Comparison of ENCODE assay signal across 14 cellular contexts in genomic region chr7:22676385-22676784, GRCh38. TPM values are rescaled to one million over a fixed set of nuclear protein-coding genes. Genes with fewer than 3 reads are reported as not detected.
DNase-seq lines count a peak whose midpoint lies in the region; ATAC-seq and TF ChIP-seq lines count a peak whose summit lies in the region.
"Had no signal": no experiment of that assay in that cellular context is flagged by ENCODE, and none has a peak within 500 bp of the region (broad histone marks: within the 10 kb centered on the region; RNA-seq: fewer than 3 reads in every experiment).

No MANE protein-coding gene starts in this region.

- no peak for DNase-seq in activated CD4-positive, alpha-beta T cell treated with anti-CD3 and anti-CD28 coated beads, Interleukin-2, amount 10 ng/mL, durations not matched to agents 7 days and 5 days
- DNase-seq in activated CD4-positive, alpha-beta T cell treated with anti-CD3 and anti-CD28 coated beads, Interleukin-2, amount 50 U/mL, for 1 hour, result no peak
- DNase-seq in SJSA1 (ENCODE audit: low read depth in 1 of 2, low spot score in 2 of 2) (no peak), memory B cell (ENCODE audit: low spot score in 2 of 2) (no peak), NCI-H82 (lab: John Stamatoyannopoulos, UW) (no peak)
- DNase-seq in activated effector memory CD4-positive, alpha-beta T cell treated with Interleukin-2 at 50 U/mL for 16 hours, result no peak
- DNase-seq: Calu3, cerebellar nuclear complex, glutamatergic neuron had no signal

- H3K4me1 Mint-ChIP-seq in activated CD4-positive, alpha-beta T cell treated with anti-CD3 and anti-CD28 coated beads, Interleukin-2, amount 10 ng/mL, durations not matched to agents 7 days and 5 days, result peaks cover 93% of the 10 kb centered on the region
- H3K4me1 Mint-ChIP-seq in memory B cell, result peaks cover 62% of the 10 kb centered on the region

- POLR2A ChIA-PET in activated CD4-positive, alpha-beta T cell treated with anti-CD3 and anti-CD28 coated beads, Interleukin-2, amount 10 ng/mL, durations not matched to agents 7 days and 5 days (lab: Charles Lee), result no interaction called here

- CTCF ChIA-PET in activated CD4-positive, alpha-beta T cell treated with anti-CD3 and anti-CD28 coated beads, Interleukin-2, amount 10 ng/mL, durations not matched to agents 7 days and 5 days (lab: Charles Lee), result interaction anchor here (1.0 kb wide), 1 partner anchor 23 kb away, joined by 3 read pairs; no protein-coding TSS in a partner anchor

- peaks cover 2% of the 10 kb centered on the region for H3K27me3 Mint-ChIP-seq in activated CD4-positive, alpha-beta T cell treated with anti-CD3 and anti-CD28 coated beads, Interleukin-2, amount 10 ng/mL, durations not matched to agents 7 days and 5 days
- H3K27me3 Mint-ChIP-seq in memory B cell, result no peaks in the 10 kb centered on the region

- H3K9me3 ChIP-seq in SJSA1 (replicated peaks), result no peaks in the 10 kb centered on the region
- H3K9me3 ChIP-seq: Peyer's patch, thoracic aorta had no signal

- H3K4me3 ChIP-seq in SJSA1, result no peak overlapping the region
- H3K4me3 ChIP-seq: Peyer's patch, thoracic aorta had no signal

- no peaks in the 10 kb centered on the region for H3K36me3 ChIP-seq in SJSA1
- H3K36me3 ChIP-seq: Peyer's patch, thoracic aorta had no signal

- no peaks in the 10 kb centered on the region for H3K27me3 ChIP-seq in SJSA1 (replicated peaks)
- H3K27me3 ChIP-seq: Peyer's patch had no signal

- H3K9me3 Mint-ChIP-seq in activated CD4-positive, alpha-beta T cell treated with anti-CD3 and anti-CD28 coated beads, Interleukin-2, amount 10 ng/mL, durations not matched to agents 7 days and 5 days, result peaks cover 22% of the 10 kb centered on the region
- H3K9me3 Mint-ChIP-seq in memory B cell, result peaks cover 5% of the 10 kb centered on the region

- H3K4me1 ChIP-seq in SJSA1 (replicated peaks), result peaks cover 52% of the 10 kb centered on the region
- H3K4me1 ChIP-seq: Peyer's patch had no signal

- H3K36me3 Mint-ChIP-seq in activated CD4-positive, alpha-beta T cell treated with anti-CD3 and anti-CD28 coated beads, Interleukin-2, amount 10 ng/mL, durations not matched to agents 7 days and 5 days (ENCODE audit: low read depth), result peaks cover 43% of the 10 kb centered on the region
- peaks cover 5% of the 10 kb centered on the region for H3K36me3 Mint-ChIP-seq in memory B cell

- H3K27ac ChIP-seq in SJSA1, result peak overlapping the region; percentile 54
- H3K27ac ChIP-seq: KMS-11, thoracic aorta had no signal

- peak overlapping the region; percentile 83 for H3K27ac Mint-ChIP-seq in activated CD4-positive, alpha-beta T cell treated with anti-CD3 and anti-CD28 coated beads, Interleukin-2, amount 10 ng/mL, durations not matched to agents 7 days and 5 days
- peak overlapping the region; percentile 78 for H3K27ac Mint-ChIP-seq in memory B cell

- H3K4me3 Mint-ChIP-seq in activated CD4-positive, alpha-beta T cell treated with anti-CD3 and anti-CD28 coated beads, Interleukin-2, amount 10 ng/mL, durations not matched to agents 7 days and 5 days, result peak overlapping the region; percentile 2
- peak overlapping the region; percentile 13 for H3K4me3 Mint-ChIP-seq in memory B cell

- peak; percentile 44 for ATAC-seq in GM19395 (IDR thresholded peaks at IDR 0.05; ENCODE audit: unreplicated experiment)
- ATAC-seq in memory B cell (ENCODE audit: low read depth), result peak; percentile 49
- no peak for ATAC-seq in SK-N-SH treated with all-trans-retinoic acid at 6 μM for 48 hours

TF ChIP-seq in SK-N-SH treated with all-trans-retinoic acid at 6 μM for 48 hours, 23 proteins besides CTCF, POLR2A, EP300 and RAD21 (continues in another document):
- TF ChIP-seq TSHZ2 (CRISPR knock-in tag; IDR thresholded peaks at IDR 0.05) (no peak), GLIS3 (CRISPR knock-in tag; IDR thresholded peaks at IDR 0.05) (no peak), ZNF565 (CRISPR knock-in tag; conservative IDR thresholded peaks at IDR 0.05; ENCODE audit: low read depth) (no peak), ZNF8 (CRISPR knock-in tag; IDR thresholded peaks at IDR 0.05) (no peak), PPARA (CRISPR knock-in tag; IDR thresholded peaks at IDR 0.05; ENCODE audit: borderline replicate concordance) (no peak), RARB (CRISPR knock-in tag; IDR thresholded peaks at IDR 0.05) (no peak), SNAI2 (CRISPR knock-in tag; IDR thresholded peaks at IDR 0.05) (no peak), CSRNP3 (CRISPR knock-in tag; IDR thresholded peaks at IDR 0.05) (no peak), CSDC2 (CRISPR knock-in tag; IDR thresholded peaks at IDR 0.05) (no peak), ZC3H10 (CRISPR knock-in tag; IDR thresholded peaks at IDR 0.05) (no peak), ARNTL (CRISPR knock-in tag; IDR thresholded peaks at IDR 0.05; ENCODE audit: borderline replicate concordance, low read depth) (no peak), ZNF70 (CRISPR knock-in tag; IDR thresholded peaks at IDR 0.05) (no peak), ZFP30 (CRISPR knock-in tag; IDR thresholded peaks at IDR 0.05) (no peak), ZFP3 (CRISPR knock-in tag; IDR thresholded peaks at IDR 0.05) (no peak), TCF4 (CRISPR knock-in tag; IDR thresholded peaks at IDR 0.05; ENCODE audit: borderline replicate concordance) (no peak), ESRRG (CRISPR knock-in tag; IDR thresholded peaks at IDR 0.05) (no peak), TOX (CRISPR knock-in tag; IDR thresholded peaks at IDR 0.05; ENCODE audit: borderline replicate concordance) (no peak)
- TF ChIP-seq, protein P1, sequence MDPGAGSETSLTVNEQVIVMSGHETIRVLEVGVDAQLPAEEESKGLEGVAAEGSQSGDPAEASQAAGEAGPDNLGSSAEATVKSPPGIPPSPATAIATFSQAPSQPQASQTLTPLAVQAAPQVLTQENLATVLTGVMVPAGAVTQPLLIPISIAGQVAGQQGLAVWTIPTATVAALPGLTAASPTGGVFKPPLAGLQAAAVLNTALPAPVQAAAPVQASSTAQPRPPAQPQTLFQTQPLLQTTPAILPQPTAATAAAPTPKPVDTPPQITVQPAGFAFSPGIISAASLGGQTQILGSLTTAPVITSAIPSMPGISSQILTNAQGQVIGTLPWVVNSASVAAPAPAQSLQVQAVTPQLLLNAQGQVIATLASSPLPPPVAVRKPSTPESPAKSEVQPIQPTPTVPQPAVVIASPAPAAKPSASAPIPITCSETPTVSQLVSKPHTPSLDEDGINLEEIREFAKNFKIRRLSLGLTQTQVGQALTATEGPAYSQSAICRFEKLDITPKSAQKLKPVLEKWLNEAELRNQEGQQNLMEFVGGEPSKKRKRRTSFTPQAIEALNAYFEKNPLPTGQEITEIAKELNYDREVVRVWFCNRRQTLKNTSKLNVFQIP (CRISPR knock-in tag; IDR thresholded peaks at IDR 0.05; ENCODE audit: borderline replicate concordance, low read depth), result no peak
- TF ChIP-seq, protein P2, sequence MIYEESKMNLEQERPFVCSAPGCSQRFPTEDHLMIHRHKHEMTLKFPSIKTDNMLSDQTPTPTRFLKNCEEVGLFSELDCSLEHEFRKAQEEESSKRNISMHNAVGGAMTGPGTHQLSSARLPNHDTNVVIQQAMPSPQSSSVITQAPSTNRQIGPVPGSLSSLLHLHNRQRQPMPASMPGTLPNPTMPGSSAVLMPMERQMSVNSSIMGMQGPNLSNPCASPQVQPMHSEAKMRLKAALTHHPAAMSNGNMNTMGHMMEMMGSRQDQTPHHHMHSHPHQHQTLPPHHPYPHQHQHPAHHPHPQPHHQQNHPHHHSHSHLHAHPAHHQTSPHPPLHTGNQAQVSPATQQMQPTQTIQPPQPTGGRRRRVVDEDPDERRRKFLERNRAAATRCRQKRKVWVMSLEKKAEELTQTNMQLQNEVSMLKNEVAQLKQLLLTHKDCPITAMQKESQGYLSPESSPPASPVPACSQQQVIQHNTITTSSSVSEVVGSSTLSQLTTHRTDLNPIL (CRISPR knock-in tag; IDR thresholded peaks at IDR 0.05; ENCODE audit: low read depth), result no peak

RNA-seq across cellular contexts. Expression of gene IL6, which starts 50.6 kb away (rescaled TPM):
- total RNA-seq in activated CD4-positive, alpha-beta T cell treated with anti-CD3 and anti-CD28 coated beads, Interleukin-2, amount 10 ng/mL, durations not matched to agents 7 days and 5 days, result under 1 TPM; 0.67 to 0.92 TPM
- 3.3 and 5.8 TPM in 2 replicates for total RNA-seq in SJSA1 (2014; rRNA removed; shearing (Covaris generic))
